Comparison of ENCODE assay signal across 24 cellular contexts in the genomic region with DNA sequence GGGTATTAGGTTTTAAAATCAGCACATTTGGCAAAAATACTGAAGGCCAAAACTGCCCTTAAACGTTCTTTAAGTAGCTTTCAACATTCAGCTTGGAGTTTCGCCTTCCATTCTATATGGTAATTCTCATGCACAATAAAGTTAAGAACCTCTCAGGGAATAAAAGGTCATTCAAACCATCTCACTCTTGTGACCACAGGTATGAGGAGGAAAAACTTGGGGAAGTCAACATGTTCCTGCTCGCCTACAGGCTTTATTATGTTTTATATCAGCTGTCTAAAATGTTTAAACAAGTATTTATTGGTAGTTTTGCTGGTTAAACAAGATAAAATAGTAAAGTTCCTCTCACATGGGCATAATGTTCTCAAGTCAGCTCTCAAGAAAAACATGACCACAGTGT.
"Had no signal": no experiment of that assay in that cellular context is flagged by ENCODE, and none has a peak within 500 bp of the region (broad histone marks: within the 10 kb centered on the region; RNA-seq: fewer than 3 reads in every experiment).

No MANE protein-coding gene starts in this region.

- H3K27ac ChIP-seq: adrenal gland, heart right ventricle, left ventricle myocardium inferior, ovary, skin epidermis, thyroid gland had no signal

- H3K4me3 ChIP-seq: adrenal gland, ascending aorta, heart right ventricle, left ventricle myocardium inferior, lung, ovary, skin epidermis, stomach, thyroid gland had no signal

- H3K9me3 ChIP-seq: adrenal gland, ascending aorta, left ventricle myocardium inferior, ovary, stomach, thyroid gland had no signal

- H3K27me3 ChIP-seq: adrenal gland, ascending aorta, heart right ventricle, ovary, stomach, thyroid gland had no signal

- H3K4me1 ChIP-seq: adrenal gland, ascending aorta, left ventricle myocardium inferior, thyroid gland had no signal

- H3K36me3 ChIP-seq: adrenal gland, ascending aorta, heart right ventricle, left ventricle myocardium inferior, ovary, stomach, thyroid gland had no signal

- DNase-seq: activated CD4-positive, alpha-beta T cell treated with anti-CD3 and anti-CD28 coated beads for 4 hours; activated CD4-positive, alpha-beta T cell treated with anti-CD3 and anti-CD28 coated beads, Interleukin-2, amount 50 U/mL, for 4 hours; activated effector memory CD4-positive, alpha-beta T cell treated with Interleukin-2 at 50 U/mL for 16 hours; activated naive CD4-positive, alpha-beta T cell treated with Interleukin-2 at 50 U/mL for 16 hours; activated naive CD8-positive, alpha-beta T cell treated with anti-CD3 and anti-CD28 coated beads for 36 hours; adrenal gland; caudate nucleus; effector CD8-positive, alpha-beta T cell; erythroblast; foreskin fibroblast; heart right ventricle; left ventricle myocardium inferior; naive B cell; nephron progenitor cell; ovary; retina; stimulated activated CD4-positive, alpha-beta T cell treated with anti-CD3 and anti-CD28 coated beads, Interleukin-1b, Interleukin-23, amount 100 ng/mL, for 48 hours; stimulated activated naive B cell treated with anti-CD40 and anti-IgM and Interleukin-4, amounts not matched to agents 10 μg/mL and 1 μg/mL and 100 μg/mL, for 72 hours; stomach; thyroid gland had no signal

- FAIRE-seq: endometrium had no signal
